In genomic region chr6:6319947-6320811, GRCh38 we compare ENCODE assay signal across 9 cellular contexts. TPM values are rescaled to one million over a fixed set of nuclear protein-coding genes. Genes with fewer than 3 reads are reported as not detected.
DNase-seq lines count a peak whose midpoint lies in the region; ATAC-seq and TF ChIP-seq lines count a peak whose summit lies in the region.
"Had no signal": no experiment of that assay in that cellular context is flagged by ENCODE, and none has a peak within 500 bp of the region (broad histone marks: within the 10 kb centered on the region; RNA-seq: fewer than 3 reads in every experiment).

Gene F13A1 (minus strand): TSS chr6:6320662. CDS start chr6:6318664, 1,998 bp downstream.

- DNase-seq in NB4 (ENCODE audit: low read depth), result peak; percentile 68
- DNase-seq in heart left ventricle, result peak in 3 of 5 donors; percentile 18 to 76 (median 47)
- DNase-seq in progenitor cell of endocrine pancreas (ENCODE audit: low spot score, unreplicated experiment), result no peak
- no peak for DNase-seq in DMS114 treated with DMSO at 0.1 percent for 48 hours (lab: John Stamatoyannopoulos, UW; ENCODE audit: unreplicated experiment)
- DNase-seq in DMS79 treated with DMSO at 0.1 percent for 48 hours (lab: John Stamatoyannopoulos, UW), result no peak
- DNase-seq: effector CD8-positive, alpha-beta T cell had no signal

- H3K36me3 ChIP-seq in heart left ventricle, result peaks cover 0 to 8% (median 0%) of the 10 kb centered on the region in 9 donors

- H3K36me3 Mint-ChIP-seq in progenitor cell of endocrine pancreas (ENCODE audit: insufficient read depth), result no peaks in the 10 kb centered on the region

- TF ChIP-seq CTCF in GM12873 (IDR thresholded peaks at IDR 0.05; ENCODE audit: insufficient read depth, low read depth, low read length, missing control alignments) (peak; percentile 11), NB4 (IDR thresholded peaks at IDR 0.05; ENCODE audit: low read depth, low read length) (no peak), heart left ventricle (IDR thresholded peaks at IDR 0.05) (no peak), progenitor cell of endocrine pancreas (IDR thresholded peaks at IDR 0.05; ENCODE audit: unreplicated experiment) (peak; percentile 13)

- TF ChIP-seq POLR2A in NB4 (IDR thresholded peaks at IDR 0.05; ENCODE audit: extremely low read depth, insufficient read length), result no peak
- no peak for TF ChIP-seq POLR2A in heart left ventricle (IDR thresholded peaks at IDR 0.05)

- ATAC-seq in heart left ventricle (peak in 3 of 4 donors; percentile 26 to 62 (median 29)), GM21423 (IDR thresholded peaks at IDR 0.05; ENCODE audit: unreplicated experiment) (no peak), GM21723 (IDR thresholded peaks at IDR 0.05; ENCODE audit: unreplicated experiment) (no peak)

- intact Hi-C loops in heart left ventricle (cut with DNase I), result loop anchor here in 8 of 10 donors (5.0 to 10.0 kb wide), 8 partner anchors 132 to 845 kb away; no protein-coding TSS in a partner anchor

- peaks cover 4% of the 10 kb centered on the region for H3K4me1 Mint-ChIP-seq in progenitor cell of endocrine pancreas (ENCODE audit: low read depth)

- no peak within 1 kb of the TSS for H3K4me3 ChIP-seq in NB4 (ENCODE audit: low read depth, low read length)
- H3K4me3 ChIP-seq in heart left ventricle, result peak within 1 kb of the TSS in 10 of 12 donors; percentile 2 to 62 (median 41)

- H3K27me3 ChIP-seq in heart left ventricle, result peaks cover 0 to 29% (median 11%) of the 10 kb centered on the region in 9 donors

- peak within 1 kb of the TSS in 3 of 12 donors; percentile 22 to 83 (median 32) for H3K27ac ChIP-seq in heart left ventricle

- peaks cover 74% of the 10 kb centered on the region for H3K27me3 Mint-ChIP-seq in progenitor cell of endocrine pancreas

- no peaks in the 10 kb centered on the region for H3K9me3 ChIP-seq in heart left ventricle

- H3K27ac Mint-ChIP-seq in progenitor cell of endocrine pancreas, result no peak within 1 kb of the TSS

- 20 to 29% (median 25%) methylated on average over 37 to 39 of the region's 39 CpGs for WGBS in heart left ventricle, 4 donors

- no peaks in the 10 kb centered on the region for H3K9me3 Mint-ChIP-seq in progenitor cell of endocrine pancreas (ENCODE audit: low read depth)

- peak within 1 kb of the TSS; percentile 20 for H3K4me3 Mint-ChIP-seq in progenitor cell of endocrine pancreas (ENCODE audit: low read depth)

- peaks cover 0 to 30% (median 8%) of the 10 kb centered on the region in 12 donors for H3K4me1 ChIP-seq in heart left ventricle

RNA-seq across cellular contexts. Expression of gene F13A1, which starts in this region (rescaled TPM):
- 100 to 1,000 TPM in 2 of 9 donors, 10 to 100 TPM in 7; 19.2 to 415 (median 51.4) TPM for total RNA-seq in heart left ventricle
- 1 to 10 TPM; 9.0 to 9.9 TPM for polyA plus RNA-seq in heart left ventricle
- total RNA-seq in progenitor cell of endocrine pancreas, result 0.24 and 0.31 TPM in 2 replicates

Comparison
In these comparisons a context has a peak if more than half of its experiments do, and no peak if none do; other contexts are left out.
1. RNA of gene F13A1 (total RNA-seq): 19.2 to 415 TPM in heart left ventricle; 0.24 to 0.31 TPM in progenitor cell of endocrine pancreas; every median in the first group is over 10 times any median in the second.
2. CTCF ChIP-seq: peak in GM12873 (single experiment) and progenitor cell of endocrine pancreas (single experiment); none in NB4 (single experiment) and heart left ventricle (0 of 12).
3. DNase-seq: peak in NB4 (single experiment) and heart left ventricle (3 of 5); none in progenitor cell of endocrine pancreas (single experiment), DMS114 treated with DMSO at 0.1 percent for 48 hours (single experiment) and DMS79 treated with DMSO at 0.1 percent for 48 hours (single experiment).
4. ATAC-seq: peak in heart left ventricle (3 of 4); none in GM21423 (single experiment) and GM21723 (single experiment).